ENCODE assay signal across 9 cellular contexts in the genomic region with DNA sequence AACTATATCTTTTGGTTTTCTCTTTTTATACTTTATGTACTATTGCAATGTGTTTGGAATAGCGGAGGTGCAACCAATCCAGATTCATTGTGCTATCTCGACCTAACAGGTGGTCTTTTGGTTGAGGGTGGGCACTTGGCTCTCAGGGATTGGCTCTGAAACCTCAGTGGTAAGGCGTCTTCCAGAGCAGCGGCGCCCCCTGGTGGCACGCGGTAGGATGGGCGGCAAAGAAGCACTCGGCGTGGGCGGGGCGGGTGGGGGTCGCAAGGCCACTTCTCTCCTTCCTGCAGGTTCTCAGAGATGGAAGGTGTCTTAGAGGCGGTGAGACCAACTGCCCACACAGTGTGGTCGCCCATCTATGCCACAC. TPM values are rescaled to one million over a fixed set of nuclear protein-coding genes. Genes with fewer than 3 reads are reported as not detected.
A peak's percentile ranks its signal among the peaks of the same experiment; 100 is the strongest.
DNase-seq lines count a peak whose midpoint lies in the region; ATAC-seq and TF ChIP-seq lines count a peak whose summit lies in the region.
"Had no signal": no experiment of that assay in that cellular context is flagged by ENCODE, and none has a peak within 500 bp of the region (broad histone marks: within the 10 kb centered on the region; RNA-seq: fewer than 3 reads in every experiment).

No MANE protein-coding gene starts in this region.

- ATAC-seq in GM21737 (IDR thresholded peaks at IDR 0.05; ENCODE audit: unreplicated experiment) (peak; percentile 56), HG03442 (IDR thresholded peaks at IDR 0.05; ENCODE audit: unreplicated experiment) (no peak)

- peak overlapping the region; percentile 30 for H3K4me3 ChIP-seq in MG63
- H3K4me3 ChIP-seq in astrocyte of the cerebellum (ENCODE audit: low read depth, low read length), result peak overlapping the region; percentile 31
- peak overlapping the region; percentile 14 for H3K4me3 ChIP-seq in iPS-11a (ENCODE audit: low read depth, low read length)
- peak overlapping the region; percentile 22 to 42 (median 27) for H3K4me3 ChIP-seq in skin epidermis

- H3K27me3 ChIP-seq in MG63, result no peaks in the 10 kb centered on the region

- in situ Hi-C loops in astrocyte of the cerebellum (cut with HindIII; ENCODE audit: low sequenced_read_pairs), result no loop called here

- H3K9me3 ChIP-seq in MG63, result no peaks in the 10 kb centered on the region

- DNase-seq in DMS79 treated with DMSO at 0.1 percent for 48 hours (lab: John Stamatoyannopoulos, UW), result peak; percentile 84
- peak; percentile 34 for DNase-seq in MG63
- DNase-seq in T-helper 9 cell, result peak; percentile 64
- peak; percentile 15 for DNase-seq in astrocyte of the cerebellum (ENCODE audit: low read depth)

- peak; percentile 71 for TF ChIP-seq CTCF in astrocyte of the cerebellum (IDR thresholded peaks at IDR 0.05; ENCODE audit: low read depth, low read length, missing control alignments)

- no peaks in the 10 kb centered on the region for H3K36me3 ChIP-seq in MG63

- peak overlapping the region in 4 of 21 experiments; percentile 21 to 52 (median 40) for H3K27ac ChIP-seq in skin epidermis

RNA-seq across cellular contexts. Expression of a gene that starts 19.2 kb away (rescaled TPM):
- not detected in 2 replicates for total RNA-seq in MG63 (2014; rRNA removed; shearing (Covaris generic); ENCODE audit: low replicate concordance)
- total RNA-seq: pulmonary artery endothelial cell had no signal

RNA-seq across cellular contexts. Expression of a gene that starts 53.7 kb away (rescaled TPM):
- total RNA-seq in MG63 (2014; rRNA removed; shearing (Covaris generic); ENCODE audit: low replicate concordance), result 64.0 and 98.2 TPM in 2 replicates

Comparison
In these comparisons a context has a peak if more than half of its experiments do, and no peak if none do; other contexts are left out.
1. DNase-seq: peak in every context shown above with its lines; median percentile 84 in DMS79 treated with DMSO at 0.1 percent for 48 hours; 64 in T-helper 9 cell; 34 in MG63; 15 in astrocyte of the cerebellum.